In the genomic region with DNA sequence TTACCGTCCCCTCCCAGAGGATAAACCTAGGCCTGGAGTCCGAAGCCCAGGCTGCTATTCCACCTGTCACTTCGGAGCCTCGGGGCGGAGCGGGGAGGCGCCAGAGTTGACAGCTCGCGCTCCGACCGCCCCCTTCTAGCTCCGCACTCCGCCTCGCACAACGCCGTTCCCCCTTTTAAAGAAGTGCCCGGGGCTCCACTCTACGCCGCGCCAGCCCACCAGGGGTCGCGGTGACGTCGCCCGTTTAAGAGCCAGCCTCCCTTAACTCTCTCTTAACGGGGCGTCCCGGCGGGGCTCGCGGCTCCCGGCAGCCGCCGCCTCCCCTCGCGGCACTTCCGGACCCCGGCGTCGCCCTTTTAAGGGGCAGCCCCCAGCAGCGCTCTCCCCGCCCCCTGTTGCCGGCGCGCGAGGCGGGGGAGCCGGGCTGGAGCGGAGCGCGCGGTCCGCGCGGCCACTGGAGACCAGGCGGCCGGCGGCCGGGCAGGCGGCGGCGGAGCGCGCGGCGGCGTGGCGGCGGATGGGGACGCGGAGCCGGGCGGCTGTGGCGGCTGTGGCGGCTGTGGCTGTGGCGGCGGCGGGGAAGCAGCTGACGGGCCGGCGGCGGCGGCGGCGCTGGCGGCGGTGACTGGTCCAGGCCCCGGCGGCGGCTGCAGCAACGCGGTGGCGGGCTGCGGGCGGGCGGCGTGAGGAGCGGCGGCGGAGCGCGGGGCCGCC, we compare ENCODE assay signal across 7 cellular contexts. TPM values are rescaled to one million over a fixed set of nuclear protein-coding genes. Genes with fewer than 3 reads are reported as not detected.
DNase-seq lines count a peak whose midpoint lies in the region; ATAC-seq, FAIRE-seq and TF ChIP-seq lines count a peak whose summit lies in the region.

A gene (plus strand): TSS at position 454 of the 714 bp plus-strand sequence. CDS start 364 bp downstream, outside the sequence.

- peaks cover 6% of the 10 kb centered on the region for H3K36me3 ChIP-seq in astrocyte (ENCODE audit: insufficient read depth, low read length)

- peak within 1 kb of the TSS; percentile 79 for H3K9ac ChIP-seq in astrocyte (ENCODE audit: low read length)

- peaks cover 3% of the 10 kb centered on the region for H3K36me3 Mint-ChIP-seq in astrocyte (ENCODE audit: low read depth, unreplicated experiment)

- H3K4me3 ChIP-seq in astrocyte (ENCODE audit: insufficient read depth, low read depth, low read length) (peak within 1 kb of the TSS; percentile 59), retinal pigment epithelial cell (ENCODE audit: low read length) (peak within 1 kb of the TSS; percentile 58)

- DNase-seq in NCI-H1930 (lab: John Stamatoyannopoulos, UW): peak; percentile 81 to 82
- DNase-seq in T-helper 9 cell: peak; percentile 83
- DNase-seq in astrocyte (ENCODE audit: low read depth): peak; percentile 86
- DNase-seq in hippocampal formation (lab: John Stamatoyannopoulos, UW): peak; percentile 77 to 83
- DNase-seq in retinal pigment epithelial cell (ENCODE audit: low read depth): peak; percentile 83

- H3K4me1 Mint-ChIP-seq in astrocyte (ENCODE audit: low read depth, unreplicated experiment): peaks cover 41% of the 10 kb centered on the region

- H3K9me3 ChIP-seq in astrocyte (ENCODE audit: insufficient read depth, low read depth, low read length): no peaks in the 10 kb centered on the region

- no peak for TF ChIP-seq POLR2A in GM18505 (IDR thresholded peaks at IDR 0.05; ENCODE audit: borderline replicate concordance, extremely low read depth, insufficient read depth, insufficient read length)

- H3K27ac Mint-ChIP-seq in astrocyte (ENCODE audit: unreplicated experiment): peak within 1 kb of the TSS; percentile 26

- peak within 1 kb of the TSS; percentile 91 for H3K4me3 Mint-ChIP-seq in astrocyte (ENCODE audit: unreplicated experiment)

- ATAC-seq in GM18505 (IDR thresholded peaks at IDR 0.05; ENCODE audit: unreplicated experiment): peak; percentile 83
- ATAC-seq in HG02973 (IDR thresholded peaks at IDR 0.05; ENCODE audit: unreplicated experiment): peak; percentile 88

- peak within 1 kb of the TSS; percentile 67 for H2AFZ ChIP-seq in astrocyte (ENCODE audit: low read depth, low read length)

- peaks cover 36% of the 10 kb centered on the region for H3K4me1 ChIP-seq in astrocyte (ENCODE audit: insufficient read depth, low read length)

- peaks cover 21% of the 10 kb centered on the region for H4K20me1 ChIP-seq in astrocyte (ENCODE audit: insufficient read depth, low read length)

- H3K4me2 ChIP-seq in astrocyte (ENCODE audit: low read length): peak within 1 kb of the TSS; percentile 86

- TF ChIP-seq CTCF in astrocyte (IDR thresholded peaks at IDR 0.05; ENCODE audit: insufficient read depth, low read depth, low read length) (peak; percentile 28), retinal pigment epithelial cell (conservative IDR thresholded peaks at IDR 0.05; ENCODE audit: low read depth, low read length) (peak; percentile 62)

- H3K27ac ChIP-seq in astrocyte (ENCODE audit: low read depth, low read length): peak within 1 kb of the TSS; percentile 44

- H3K27me3 ChIP-seq in astrocyte (ENCODE audit: insufficient read depth, low read length): no peaks in the 10 kb centered on the region

- no peak for FAIRE-seq in astrocyte (lab: Jason Lieb, UNC)

- H3K79me2 ChIP-seq in astrocyte (ENCODE audit: insufficient read depth, low read length): peaks cover 25% of the 10 kb centered on the region

- H3K9me3 Mint-ChIP-seq in astrocyte (ENCODE audit: unreplicated experiment): peaks cover 2% of the 10 kb centered on the region

- no peaks in the 10 kb centered on the region for H3K27me3 Mint-ChIP-seq in astrocyte (ENCODE audit: low read depth, unreplicated experiment)

RNA-seq across cellular contexts. Expression of the gene that starts here (rescaled TPM):
- total RNA-seq in astrocyte: 39.2 and 41.2 TPM in 2 replicates

Comparison
In these comparisons a context has a peak if more than half of its experiments do, and no peak if none do; other contexts are left out.
1. Peak in every context shown above with its lines: DNase-seq, ATAC-seq, H3K4me3 ChIP-seq and H3K27ac ChIP-seq.